1 cellular context compared by ENCODE assay signal in the genomic region with DNA sequence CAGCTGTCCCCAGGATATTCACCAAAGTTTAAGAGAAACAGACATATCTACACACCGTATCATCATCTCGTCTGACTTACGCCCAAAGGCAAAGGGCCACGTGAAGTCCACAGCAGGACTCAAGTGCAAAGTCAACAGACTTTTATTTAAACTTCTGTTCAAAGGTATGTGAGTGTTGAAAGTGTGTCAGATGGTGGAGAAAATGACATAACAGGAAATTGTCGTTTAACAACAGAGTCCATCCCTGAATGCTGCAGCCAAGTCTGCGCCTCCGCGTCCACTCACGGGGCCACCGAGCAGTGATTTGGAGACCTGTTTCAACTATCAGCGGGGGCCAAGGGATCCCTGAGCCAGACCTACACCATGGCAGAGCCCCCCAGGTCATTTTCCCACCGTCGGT.
TF ChIP-seq lines count a peak whose summit lies in the region.

No MANE protein-coding gene starts in this region.

TF ChIP-seq in HepG2, 621 proteins besides CTCF, POLR2A, EP300 and RAD21 (continued from another document and continues in another):
- TF ChIP-seq ZNF431 (CRISPR knock-in tag; IDR thresholded peaks at IDR 0.05; ENCODE audit: borderline replicate concordance, low read depth) (peak; percentile 65; the same call in 1 of the 2 replicates), ZNF879 (CRISPR knock-in tag; IDR thresholded peaks at IDR 0.05) (0 out of 2 replicates have a peak, but pooled peaks have one; percentile 14), CCDC6 (CRISPR knock-in tag; IDR thresholded peaks at IDR 0.05) (peak; percentile 84; the same call in 1 of the 2 replicates), ZMYM4 (CRISPR knock-in tag; IDR thresholded peaks at IDR 0.05) (peak; percentile 69), ZNF264 (CRISPR knock-in tag; IDR thresholded peaks at IDR 0.05) (peak; percentile 76), MBNL3 (CRISPR knock-in tag; conservative IDR thresholded peaks at IDR 0.05) (no peak), RXRA (CRISPR knock-in tag; IDR thresholded peaks at IDR 0.05) (peak; percentile 82; the same call in 1 of the 2 replicates), ZUFSP (CRISPR knock-in tag; IDR thresholded peaks at IDR 0.05; ENCODE audit: borderline replicate concordance) (no peak), ZHX1 (CRISPR knock-in tag; IDR thresholded peaks at IDR 0.05; ENCODE audit: low read depth) (peak; percentile 88), CBFB (CRISPR knock-in tag; IDR thresholded peaks at IDR 0.05) (0 out of 2 replicates have a peak, but pooled peaks have one; percentile 65), MTA1 (CRISPR knock-in tag; IDR thresholded peaks at IDR 0.05; ENCODE audit: borderline replicate concordance) (peak; percentile 17; the same call in 1 of the 2 replicates), KDM6A (CRISPR knock-in tag; IDR thresholded peaks at IDR 0.05; ENCODE audit: low read depth) (peak; percentile 44; the same call in 1 of the 2 replicates), TEAD3 (CRISPR knock-in tag; optimal IDR thresholded peaks at IDR 0.05; ENCODE audit: borderline replicate concordance) (peak; percentile 98), ZFP37 (CRISPR knock-in tag; IDR thresholded peaks at IDR 0.05; ENCODE audit: borderline replicate concordance) (peak; percentile 28; the same call in 1 of the 2 replicates), ZNF562 (CRISPR knock-in tag; IDR thresholded peaks at IDR 0.05; ENCODE audit: borderline replicate concordance) (no peak), ZSCAN12 (CRISPR knock-in tag; IDR thresholded peaks at IDR 0.05) (no peak), SNAI1 (CRISPR knock-in tag; IDR thresholded peaks at IDR 0.05; ENCODE audit: borderline replicate concordance) (no peak), TFAP4 (IDR thresholded peaks at IDR 0.05; ENCODE audit: borderline replicate concordance, low read depth) (peak; percentile 90), HDAC2 (CRISPR knock-in tag; IDR thresholded peaks at IDR 0.05) (peak; percentile 96), HNF4G (IDR thresholded peaks at IDR 0.05; ENCODE audit: borderline replicate concordance, low read depth, low read length) (peak; percentile 79), HNF4G (CRISPR knock-in tag; IDR thresholded peaks at IDR 0.05; ENCODE audit: borderline replicate concordance, low read depth) (peak; percentile 78; the same call in 1 of the 2 replicates), ZNF232 (CRISPR knock-in tag; IDR thresholded peaks at IDR 0.05; ENCODE audit: borderline replicate concordance) (peak; percentile 100), JDP2 (CRISPR knock-in tag; IDR thresholded peaks at IDR 0.05; ENCODE audit: borderline replicate concordance) (no peak), ZBTB34 (CRISPR knock-in tag; IDR thresholded peaks at IDR 0.05) (0 out of 2 replicates have a peak, but pooled peaks have one; percentile 25), ZNF570 (CRISPR knock-in tag; IDR thresholded peaks at IDR 0.05; ENCODE audit: borderline replicate concordance) (no peak), WIZ (CRISPR knock-in tag; IDR thresholded peaks at IDR 0.05) (no peak), KDM2A (CRISPR knock-in tag; IDR thresholded peaks at IDR 0.05; ENCODE audit: borderline replicate concordance, low read depth) (peak; percentile 63; the same call in 1 of the 2 replicates), TFDP2 (CRISPR knock-in tag; IDR thresholded peaks at IDR 0.05) (peak; percentile 54; the same call in 1 of the 2 replicates), MTERF4 (CRISPR knock-in tag; IDR thresholded peaks at IDR 0.05) (no peak), NR2F6 (IDR thresholded peaks at IDR 0.05) (peak; percentile 66), NR2F6 (CRISPR knock-in tag; IDR thresholded peaks at IDR 0.05) (peak; percentile 88), HDAC6 (IDR thresholded peaks at IDR 0.05; ENCODE audit: low read depth, low read length) (no peak), REPIN1 (CRISPR knock-in tag; IDR thresholded peaks at IDR 0.05; ENCODE audit: borderline replicate concordance, low read depth) (peak; percentile 86)
- TF ChIP-seq, protein P1, sequence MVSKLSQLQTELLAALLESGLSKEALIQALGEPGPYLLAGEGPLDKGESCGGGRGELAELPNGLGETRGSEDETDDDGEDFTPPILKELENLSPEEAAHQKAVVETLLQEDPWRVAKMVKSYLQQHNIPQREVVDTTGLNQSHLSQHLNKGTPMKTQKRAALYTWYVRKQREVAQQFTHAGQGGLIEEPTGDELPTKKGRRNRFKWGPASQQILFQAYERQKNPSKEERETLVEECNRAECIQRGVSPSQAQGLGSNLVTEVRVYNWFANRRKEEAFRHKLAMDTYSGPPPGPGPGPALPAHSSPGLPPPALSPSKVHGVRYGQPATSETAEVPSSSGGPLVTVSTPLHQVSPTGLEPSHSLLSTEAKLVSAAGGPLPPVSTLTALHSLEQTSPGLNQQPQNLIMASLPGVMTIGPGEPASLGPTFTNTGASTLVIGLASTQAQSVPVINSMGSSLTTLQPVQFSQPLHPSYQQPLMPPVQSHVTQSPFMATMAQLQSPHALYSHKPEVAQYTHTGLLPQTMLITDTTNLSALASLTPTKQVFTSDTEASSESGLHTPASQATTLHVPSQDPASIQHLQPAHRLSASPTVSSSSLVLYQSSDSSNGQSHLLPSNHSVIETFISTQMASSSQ (IDR thresholded peaks at IDR 0.05; ENCODE audit: low read depth), result peak; percentile 67; the same call in 1 of the 2 replicates
- TF ChIP-seq, protein P1 (CRISPR knock-in tag; IDR thresholded peaks at IDR 0.05; ENCODE audit: borderline replicate concordance), result peak; percentile 55; the same call in 1 of the 2 replicates
- TF ChIP-seq, protein P2, sequence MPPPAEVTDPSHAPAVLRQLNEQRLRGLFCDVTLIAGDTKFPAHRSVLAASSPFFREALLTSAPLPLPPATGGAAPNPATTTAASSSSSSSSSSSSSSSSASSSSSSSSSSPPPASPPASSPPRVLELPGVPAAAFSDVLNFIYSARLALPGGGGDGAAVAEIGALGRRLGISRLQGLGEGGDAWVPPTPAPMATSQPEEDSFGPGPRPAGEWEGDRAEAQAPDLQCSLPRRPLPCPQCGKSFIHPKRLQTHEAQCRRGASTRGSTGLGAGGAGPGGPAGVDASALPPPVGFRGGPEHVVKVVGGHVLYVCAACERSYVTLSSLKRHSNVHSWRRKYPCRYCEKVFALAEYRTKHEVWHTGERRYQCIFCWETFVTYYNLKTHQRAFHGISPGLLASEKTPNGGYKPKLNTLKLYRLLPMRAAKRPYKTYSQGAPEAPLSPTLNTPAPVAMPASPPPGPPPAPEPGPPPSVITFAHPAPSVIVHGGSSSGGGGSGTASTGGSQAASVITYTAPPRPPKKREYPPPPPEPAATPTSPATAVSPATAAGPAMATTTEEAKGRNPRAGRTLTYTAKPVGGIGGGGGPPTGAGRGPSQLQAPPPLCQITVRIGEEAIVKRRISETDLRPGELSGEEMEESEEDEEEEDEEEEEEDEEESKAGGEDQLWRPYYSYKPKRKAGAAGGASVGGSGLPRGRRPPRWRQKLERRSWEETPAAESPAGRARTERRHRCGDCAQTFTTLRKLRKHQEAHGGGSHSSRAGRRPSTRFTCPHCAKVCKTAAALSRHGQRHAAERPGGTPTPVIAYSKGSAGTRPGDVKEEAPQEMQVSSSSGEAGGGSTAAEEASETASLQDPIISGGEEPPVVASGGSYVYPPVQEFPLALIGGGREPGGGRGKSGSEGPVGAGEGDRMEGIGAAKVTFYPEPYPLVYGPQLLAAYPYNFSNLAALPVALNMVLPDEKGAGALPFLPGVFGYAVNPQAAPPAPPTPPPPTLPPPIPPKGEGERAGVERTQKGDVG (CRISPR knock-in tag; IDR thresholded peaks at IDR 0.05; ENCODE audit: borderline replicate concordance), result 0 out of 2 replicates have a peak, but pooled peaks have one; percentile 68
